In the genomic region with DNA sequence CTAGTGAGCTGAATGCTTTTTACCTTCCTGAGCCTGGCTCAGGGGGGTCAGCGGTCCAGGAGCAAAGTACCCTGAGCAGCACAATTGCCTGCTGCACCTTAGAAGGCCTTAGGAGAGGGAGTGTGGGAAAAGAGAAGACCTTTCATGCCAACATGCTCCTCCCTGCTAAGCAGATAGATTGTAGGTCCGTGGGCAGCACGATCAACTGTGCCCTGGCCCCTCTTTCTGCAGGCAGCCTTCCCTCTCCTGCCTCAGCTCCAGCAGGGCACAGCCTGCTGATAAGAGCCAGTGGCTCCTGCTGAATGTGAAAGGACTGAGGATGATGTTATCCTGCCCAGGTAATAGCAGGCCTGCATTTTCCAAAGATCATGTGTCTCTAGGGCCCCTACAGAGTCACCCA, we compare ENCODE assay signal across 15 cellular contexts. TPM values are rescaled to one million over a fixed set of nuclear protein-coding genes. Genes with fewer than 3 reads are reported as not detected.
A peak's percentile ranks its signal among the peaks of the same experiment; 100 is the strongest.
DNase-seq lines count a peak whose midpoint lies in the region; ATAC-seq, FAIRE-seq and TF ChIP-seq lines count a peak whose summit lies in the region.
"Had no signal": no experiment of that assay in that cellular context is flagged by ENCODE, and none has a peak within 500 bp of the region (broad histone marks: within the 10 kb centered on the region; RNA-seq: fewer than 3 reads in every experiment).

No MANE protein-coding gene starts in this region.

- no peaks in the 10 kb centered on the region for H4K20me1 ChIP-seq in H1 (replicated peaks in 1 of 2; ENCODE audit: control insufficient read depth in 1 of 2, insufficient read depth in 2 of 2, low read length in 2 of 2)

- CTCF ChIA-PET in H1 (lab: Charles Lee; ENCODE audit: partially characterized antibody) = interaction anchor here (0.7 to 4.9 kb wide), 8 partner anchors 14 to 92 kb away, joined by 3 to 26 read pairs (median 3); no protein-coding TSS in a partner anchor
- CTCF ChIA-PET in RWPE1 (lab: Yijun Ruan, JAX) = interaction anchor here (0.5 kb wide), 1 partner anchor 287 kb away, joined by 3 read pairs; no protein-coding TSS in a partner anchor

- peaks cover 89% of the 10 kb centered on the region for H3K4me1 ChIP-seq in left ventricle myocardium inferior
- H3K4me1 ChIP-seq in heart right ventricle = peaks cover 11 to 84% (median 38%) of the 10 kb centered on the region in 9 donors
- peaks cover 3 to 23% (median 12%) of the 10 kb centered on the region in 4 experiments for H3K4me1 ChIP-seq in H1 (replicated peaks in 1 of 4; ENCODE audit: control insufficient read depth in 3 of 4, insufficient read depth in 4 of 4, low read length in 3 of 4)
- H3K4me1 ChIP-seq in breast epithelium = no peaks in the 10 kb centered on the region

- ATAC-seq in heart right ventricle = no peak
- ATAC-seq: K562, Panc1 had no signal

- H2BK5ac ChIP-seq in H1 (ENCODE audit: low read depth, low read length) = no peak overlapping the region

- intact Hi-C loops in left ventricle myocardium inferior (cut with micrococcal nuclease) (no loop called here), heart right ventricle (cut with DNase I) (loop anchor here in 1 of 10 donors (5.0 kb wide), 1 partner anchor 44 kb away; no protein-coding TSS in a partner anchor), posterior vena cava (cut with DNase I) (loop anchor here in 1 of 2 donors (5.0 kb wide), 1 partner anchor 89 kb away; no protein-coding TSS in a partner anchor), breast epithelium (cut with DNase I; ENCODE audit: low total_unique reads) (no loop called here)

- H2BK120ac ChIP-seq in H1 (replicated peaks; ENCODE audit: low read depth, low read length) = no peak overlapping the region

- H3K4me3 ChIP-seq in left ventricle myocardium inferior (no peak overlapping the region), heart right ventricle (no peak overlapping the region), H1 (ENCODE audit: extremely low read depth in 1 of 4, insufficient read depth in 2 of 4, low read depth in 3 of 4, low read length in 4 of 4) (no peak overlapping the region), breast epithelium (no peak overlapping the region)
- H3K4me3 ChIP-seq: K562 had no signal

- H3K14ac ChIP-seq in H1 (ENCODE audit: insufficient read length) = no peak overlapping the region

- H3K9me3 ChIP-seq in left ventricle myocardium inferior (replicated peaks) = no peaks in the 10 kb centered on the region
- no peaks in the 10 kb centered on the region for H3K9me3 ChIP-seq in heart right ventricle
- H3K9me3 ChIP-seq in H1 (ENCODE audit: insufficient read depth in 2 of 2, low read depth in 1 of 2, low read length in 1 of 2) = no peaks in the 10 kb centered on the region
- H3K9me3 ChIP-seq in breast epithelium = no peaks in the 10 kb centered on the region

- 89 to 93% methylated on average over 3 of the region's 3 CpGs for WGBS in heart right ventricle, 2 donors
- WGBS in H1 (ENCODE audit: extremely low coverage in 1 of 2, insufficient coverage in 1 of 2, insufficient read length in 1 of 2, insufficient replicate concordance in 2 of 2, low coverage in 1 of 2, low lambda C conversion rate in 2 of 2, missing lambda C conversion rate in 1 of 2), 2 experiments = 83% methylated on average over 3 of the region's 3 CpGs; no CpG with 5 or more reads in 1 of the 2 experiments

- TF ChIP-seq RAD21 in H1 (IDR thresholded peaks at IDR 0.05 in 1 of 2, conservative IDR thresholded peaks at IDR 0.05 in 1 of 2; ENCODE audit: low read depth in 2 of 2, low read length in 2 of 2) = no peak

- FAIRE-seq in H1 (lab: Jason Lieb, UNC) = no peak
- FAIRE-seq: HTR-8/SVneo, K562 had no signal

- H3K27me3 ChIP-seq in left ventricle myocardium inferior (ENCODE audit: low read depth) (no peaks in the 10 kb centered on the region), heart right ventricle (peaks cover 0 to 21% (median 0%) of the 10 kb centered on the region in 7 donors), H1 (replicated peaks in 1 of 4; ENCODE audit: control insufficient read depth in 3 of 4, extremely low read depth in 1 of 4, insufficient read depth in 3 of 4, low read length in 3 of 4) (peaks cover 0 to 16% (median 14%) of the 10 kb centered on the region in 4 experiments; a peak in 6 of 7 replicates), breast epithelium (no peaks in the 10 kb centered on the region)

- TF ChIP-seq POLR2A in H1 (IDR thresholded peaks at IDR 0.05; ENCODE audit: control extremely low read depth in 1 of 2, low read depth in 2 of 2, low read length in 2 of 2) = no peak
- no peak for TF ChIP-seq POLR2A in breast epithelium (IDR thresholded peaks at IDR 0.05)

- no peak overlapping the region for H4K8ac ChIP-seq in H1 (ENCODE audit: extremely low read depth, insufficient read depth, low read length)

- H3K4me2 ChIP-seq in H1 (ENCODE audit: insufficient read depth in 1 of 2, low read depth in 2 of 2, low read length in 2 of 2) = no peak overlapping the region

- H3K27ac ChIP-seq in left ventricle myocardium inferior (replicated peaks) = peak overlapping the region; percentile 91
- peak overlapping the region in 1 of 10 donors; percentile 92 for H3K27ac ChIP-seq in heart right ventricle
- no peak overlapping the region for H3K27ac ChIP-seq in H1 (ENCODE audit: low read depth, low read length)
- no peak overlapping the region for H3K27ac ChIP-seq in breast epithelium
- H3K27ac ChIP-seq in RWPE1 = no peak overlapping the region

- POLR2A ChIA-PET in H1 (lab: Charles Lee; ENCODE audit: partially characterized antibody) = interaction anchor here (1.1 to 1.2 kb wide), 2 partner anchors 15 to 19 kb away, joined by 3 read pairs; no protein-coding TSS in a partner anchor
- POLR2A ChIA-PET in RWPE1 (lab: Yijun Ruan, JAX; ENCODE audit: low non-redundant PET) = no interaction called here

- no peak overlapping the region for H4K5ac ChIP-seq in H1 (ENCODE audit: insufficient read length, low read depth, low read length)

- H3K36me3 ChIP-seq in left ventricle myocardium inferior = no peaks in the 10 kb centered on the region
- no peaks in the 10 kb centered on the region for H3K36me3 ChIP-seq in heart right ventricle
- no peaks in the 10 kb centered on the region for H3K36me3 ChIP-seq in H1 (ENCODE audit: control insufficient read depth in 2 of 4, insufficient read depth in 4 of 4, low read length in 3 of 4)
- no peaks in the 10 kb centered on the region for H3K36me3 ChIP-seq in breast epithelium

- H2AFZ ChIP-seq in H1 (ENCODE audit: low read length) = no peak overlapping the region

- no peak overlapping the region for H3K18ac ChIP-seq in H1 (ENCODE audit: extremely low read depth, low read length)

- H3K56ac ChIP-seq in H1 (replicated peaks; ENCODE audit: insufficient read length, low read depth, low read length) = no peak overlapping the region

- H4K91ac ChIP-seq in H1 (replicated peaks; ENCODE audit: insufficient read length, low read length) = peak overlapping the region; percentile 30

- H3K23ac ChIP-seq in H1 (ENCODE audit: insufficient read length) = no peak overlapping the region

- H3K9ac ChIP-seq in H1 (replicated peaks in 1 of 4; ENCODE audit: extremely low read depth in 1 of 4, low read depth in 3 of 4, low read length in 3 of 4) = no peak overlapping the region

- no peaks in the 10 kb centered on the region; the same call in 1 of the 2 replicates for H3K79me1 ChIP-seq in H1 (ENCODE audit: low read depth, low read length)

- H3K4ac ChIP-seq in H1 (replicated peaks; ENCODE audit: insufficient read length, low read depth, low read length) = no peak overlapping the region

- DNase-seq in left ventricle myocardium inferior (no peak), heart right ventricle (no peak), H1 (ENCODE audit: low read depth in 1 of 2, low spot score in 2 of 2) (no peak), posterior vena cava (ENCODE audit: low spot score) (peak; percentile 35), breast epithelium (ENCODE audit: low spot score in 2 of 2) (no peak), Kasumi-1 (lab: John Stamatoyannopoulos, UW) (no peak), RWPE1 (ENCODE audit: low spot score) (no peak)
- no peak for DNase-seq in activated CD4-positive, alpha-beta T cell treated with anti-CD3 and anti-CD28 coated beads, Interleukin-2, amount 50 U/mL, for 1 hour
- DNase-seq: 8988T, NCI-H1092, NCI-H1694 treated with DMSO at 0.1 percent for 48 hours, Right ventricle myocardium superior had no signal

- TF ChIP-seq EP300 in H1 (IDR thresholded peaks at IDR 0.05; ENCODE audit: borderline replicate concordance in 1 of 2, low read depth in 2 of 2, low read length in 2 of 2) = no peak

- 0 out of 2 replicates have a peak overlapping the region, but pooled peaks have one; percentile 23 for H2BK12ac ChIP-seq in H1 (ENCODE audit: low read depth, low read length)

- H2AK5ac ChIP-seq in H1 (ENCODE audit: low read depth, low read length) = 0 out of 2 replicates have a peak overlapping the region, but pooled peaks have one; percentile 10

- peaks cover 11% of the 10 kb centered on the region for H3K23me2 ChIP-seq in H1 (ENCODE audit: low read depth, low read length)

- H3K79me2 ChIP-seq in H1 (ENCODE audit: control insufficient read depth in 1 of 2, insufficient read depth in 2 of 2, low read length in 2 of 2) = no peaks in the 10 kb centered on the region; a peak in 1 of 4 replicates

- no peak for TF ChIP-seq CTCF in left ventricle myocardium inferior (IDR thresholded peaks at IDR 0.05; ENCODE audit: borderline replicate concordance)
- TF ChIP-seq CTCF in heart right ventricle (IDR thresholded peaks at IDR 0.05) = no peak
- no peak for TF ChIP-seq CTCF in H1 (IDR thresholded peaks at IDR 0.05; ENCODE audit: control extremely low read depth in 1 of 3, insufficient read depth in 1 of 3, low read depth in 1 of 3, low read length in 3 of 3)
- TF ChIP-seq CTCF in breast epithelium (IDR thresholded peaks at IDR 0.05) = no peak
- TF ChIP-seq CTCF in RWPE1 (conservative IDR thresholded peaks at IDR 0.05; ENCODE audit: low read depth) = no peak

- 0 out of 2 replicates have a peak overlapping the region, but pooled peaks have one; percentile 21 for H2BK20ac ChIP-seq in H1 (ENCODE audit: low read length)

- H2BK15ac ChIP-seq in H1 (ENCODE audit: low read length) = peak overlapping the region; percentile 97; the same call in 1 of the 2 replicates

TF ChIP-seq in H1, 55 proteins besides CTCF, POLR2A, EP300 and RAD21 (continues in another document):
- no peak for TF ChIP-seq YY1 (IDR thresholded peaks at IDR 0.05; ENCODE audit: low read depth, low read length)

RNA-seq across cellular contexts. Expression of a gene that starts 4.1 kb away (rescaled TPM):
- total RNA-seq in left ventricle myocardium inferior (5.0 TPM), heart right ventricle (1 to 10 TPM; 2.6 to 8.1 (median 4.5) TPM), posterior vena cava (10 to 100 TPM in 1 of 2 donors, 1 to 10 TPM in 1; 7.2 to 11.7 TPM), breast epithelium (10 to 100 TPM in 1 of 3 donors, 1 to 10 TPM in 2; 2.9 to 11.2 (median 3.5) TPM)
- polyA plus RNA-seq in heart right ventricle (1 to 10 TPM; 7.1 to 7.6 TPM), H1 (2011; rRNA removed) (6.1 and 6.7 TPM in 2 replicates)
- 3.4 and 4.7 TPM in 2 replicates for total RNA-seq in H1 (2021; fragmentation: NEBNext Ultra II Directional; extraction: Animal tissue kit (Norgen Biotek cat#: 25700))
- polyA plus RNA-seq in H1 (2011; cell fraction: cytosol; rRNA removed) = 3.5 TPM
- 5.4 TPM for polyA plus RNA-seq in H1 (2011; cell fraction: nucleus; rRNA removed)
- 3.8 to 5.5 TPM (median 4.8 TPM) in 4 replicates for polyA plus RNA-seq in H1 (2012, experiment 1 of 2)
- polyA plus RNA-seq in H1 (2012, experiment 2 of 2) = 3.7 TPM
- 2.4 TPM for polyA plus RNA-seq in H1 (2013, experiment 1 of 2)
- 2.2 TPM for polyA plus RNA-seq in H1 (2013, experiment 2 of 2)
- 4.0 TPM in 2 replicates for polyA minus RNA-seq in H1 (2011; rRNA and poly(A)+ RNA removed)
- polyA minus RNA-seq in H1 (2011; cell fraction: cytosol; rRNA and poly(A)+ RNA removed) = 2.9 TPM
- polyA minus RNA-seq in H1 (2011; cell fraction: nucleus; rRNA and poly(A)+ RNA removed) = 2.2 TPM
- total RNA-seq: K562 had no signal
- polyA plus RNA-seq: K562 had no signal
